Comparison of ENCODE assay signal across 18 cellular contexts in genomic region chr12:104896710-104897109, GRCh38.
A peak's percentile ranks its signal among the peaks of the same experiment; 100 is the strongest.
DNase-seq lines count a peak whose midpoint lies in the region; ATAC-seq, FAIRE-seq and TF ChIP-seq lines count a peak whose summit lies in the region.
"Had no signal": no experiment of that assay in that cellular context is flagged by ENCODE, and none has a peak within 500 bp of the region (broad histone marks: within the 10 kb centered on the region; RNA-seq: fewer than 3 reads in every experiment).

No MANE protein-coding gene starts in this region.

- H3K4me2 ChIP-seq in DOHH2 (ENCODE audit: low read length) (peak overlapping the region; percentile 62), OCI-LY7 (ENCODE audit: low read length) (peak overlapping the region; percentile 60), HepG2 (ENCODE audit: low read depth, low read length) (no peak overlapping the region)
- H3K4me2 ChIP-seq: BLaER1, KMS-11 had no signal

- no peaks in the 10 kb centered on the region for H4K20me1 ChIP-seq in DOHH2 (ENCODE audit: control insufficient read depth, insufficient read depth, low read depth, low read length)
- no peaks in the 10 kb centered on the region for H4K20me1 ChIP-seq in OCI-LY7 (ENCODE audit: insufficient read depth, low read length)
- H4K20me1 ChIP-seq in HepG2 (ENCODE audit: insufficient read depth, low read length) = no peaks in the 10 kb centered on the region
- H4K20me1 ChIP-seq: BLaER1 had no signal

- H3K79me2 ChIP-seq in DOHH2 (ENCODE audit: control insufficient read depth, low read length) = no peaks in the 10 kb centered on the region
- no peaks in the 10 kb centered on the region for H3K79me2 ChIP-seq in OCI-LY7 (ENCODE audit: insufficient read depth, low read depth, low read length)
- no peaks in the 10 kb centered on the region for H3K79me2 ChIP-seq in HepG2 (ENCODE audit: insufficient read depth, low read length)

- 63% methylated on average over 4 of the region's 4 CpGs for WGBS in HepG2 (ENCODE audit: low lambda C conversion rate)
- WGBS in pancreas, 2 donors = 29 to 49% methylated on average over 4 of the region's 4 CpGs
- 88 to 92% methylated on average over 4 of the region's 4 CpGs for WGBS in testis, 2 donors

- H2AFZ ChIP-seq in OCI-LY7 (ENCODE audit: low read length) = peak overlapping the region; percentile 42; the same call in 1 of the 2 replicates
- H2AFZ ChIP-seq in HepG2 (ENCODE audit: low read length) = no peak overlapping the region
- H2AFZ ChIP-seq: GM23248 had no signal

- peaks cover 6 to 7% of the 10 kb centered on the region in 2 donors for H3K36me3 Mint-ChIP-seq in activated naive CD4-positive, alpha-beta T cell treated with anti-CD3 and anti-CD28 coated beads, Interleukin-2, amount 50 U/mL, for 72 hours
- H3K36me3 Mint-ChIP-seq: CD8-positive, alpha-beta T cell had no signal

- CTCF ChIA-PET in OCI-LY7 (lab: Charles Lee; ENCODE audit: unreplicated experiment) = no interaction called here
- CTCF ChIA-PET in HepG2 (lab: Yijun Ruan, JAX; ENCODE audit: low intra/inter-chr PET ratio, low total read pairs) = no interaction called here

- no peak for FAIRE-seq in HepG2 (lab: Jason Lieb, UNC)
- no peak for FAIRE-seq in pancreas (lab: Jason Lieb, UNC)
- FAIRE-seq: GM19239 had no signal

- TF ChIP-seq POLR2A in HepG2 (IDR thresholded peaks at IDR 0.05; ENCODE audit: insufficient read depth in 1 of 2, low read depth in 2 of 2, low read length in 2 of 2) (no peak), testis (IDR thresholded peaks at IDR 0.05) (no peak)

- TF ChIP-seq CTCF in DOHH2 (IDR thresholded peaks at IDR 0.05; ENCODE audit: low read depth, low read length, poor library complexity, severe bottlenecking) (no peak), OCI-LY7 (conservative IDR thresholded peaks at IDR 0.05; ENCODE audit: low read length) (no peak), HepG2 (CRISPR knock-in tag; IDR thresholded peaks at IDR 0.05) (no peak), pancreas (IDR thresholded peaks at IDR 0.05) (no peak), testis (IDR thresholded peaks at IDR 0.05) (no peak)

- peak; percentile 25 for ATAC-seq in HepG2
- ATAC-seq in pancreas = peak; percentile 72 to 80 (median 74)
- ATAC-seq in activated naive CD4-positive, alpha-beta T cell treated with anti-CD3 and anti-CD28 coated beads, Interleukin-2, amount 50 U/mL, for 72 hours = no peak
- no peak for ATAC-seq in HG02798 (IDR thresholded peaks at IDR 0.05; ENCODE audit: poor library complexity, unreplicated experiment)
- no peak for ATAC-seq in HG03139 (IDR thresholded peaks at IDR 0.05; ENCODE audit: unreplicated experiment)
- ATAC-seq: CD8-positive, alpha-beta T cell had no signal

- no peaks in the 10 kb centered on the region for H3K27me3 ChIP-seq in DOHH2 (ENCODE audit: control insufficient read depth, low read length)
- H3K27me3 ChIP-seq in HepG2 (ENCODE audit: control insufficient read depth in 1 of 2, insufficient read depth in 2 of 2, low read length in 2 of 2) = no peaks in the 10 kb centered on the region
- no peaks in the 10 kb centered on the region for H3K27me3 ChIP-seq in pancreas
- no peaks in the 10 kb centered on the region for H3K27me3 ChIP-seq in testis
- H3K27me3 ChIP-seq: BLaER1 had no signal

- no peak overlapping the region for H3K27ac Mint-ChIP-seq in activated naive CD4-positive, alpha-beta T cell treated with anti-CD3 and anti-CD28 coated beads, Interleukin-2, amount 50 U/mL, for 72 hours
- H3K27ac Mint-ChIP-seq: CD8-positive, alpha-beta T cell had no signal

- H3K9me3 ChIP-seq in DOHH2 (ENCODE audit: control insufficient read depth, insufficient read depth, low read length) = no peaks in the 10 kb centered on the region
- peaks cover 4% of the 10 kb centered on the region; the same call in 1 of the 2 replicates for H3K9me3 ChIP-seq in OCI-LY7 (ENCODE audit: low read length)
- no peaks in the 10 kb centered on the region for H3K9me3 ChIP-seq in HepG2 (ENCODE audit: low read length)
- H3K9me3 ChIP-seq in pancreas = no peaks in the 10 kb centered on the region
- H3K9me3 ChIP-seq in testis = no peaks in the 10 kb centered on the region

- intact Hi-C loops in OCI-LY7 (cut with micrococcal nuclease; ENCODE audit: unreplicated experiment) (no loop called here), HepG2 (cut with micrococcal nuclease; ENCODE audit: unreplicated experiment) (loop anchor here (5.0 to 10.0 kb wide), 2 partner anchors 61 to 832 kb away; partner anchors contain the start of genes HCFC2 and SLC41A2), pancreas (cut with DNase I) (loop anchor here in 1 of 3 donors (10.0 kb wide), 1 partner anchor 48 kb away; no protein-coding TSS in a partner anchor), testis (cut with DNase I; ENCODE audit: low total_unique reads) (no loop called here)

- H3K4me1 ChIP-seq in DOHH2 (ENCODE audit: control insufficient read depth, low read length) (peaks cover 16% of the 10 kb centered on the region), OCI-LY7 (ENCODE audit: insufficient read depth, low read length, poor library complexity, severe bottlenecking) (peaks cover 17% of the 10 kb centered on the region), HepG2 (ENCODE audit: insufficient read depth, low read length) (peaks cover 20% of the 10 kb centered on the region), pancreas (peaks cover 13 to 35% (median 25%) of the 10 kb centered on the region in 3 donors), testis (no peaks in the 10 kb centered on the region)
- H3K4me1 ChIP-seq: BLaER1 had no signal

- H3K4me3 ChIP-seq in DOHH2 (ENCODE audit: low read length) (0 out of 2 replicates have a peak overlapping the region, but pooled peaks have one; percentile 28), OCI-LY7 (ENCODE audit: low read depth, low read length, poor library complexity, severe bottlenecking) (no peak overlapping the region), HepG2 (replicated peaks in 1 of 3; ENCODE audit: insufficient read depth in 1 of 3, low read depth in 2 of 3, low read length in 3 of 3) (no peak overlapping the region), pancreas (no peak overlapping the region), testis (no peak overlapping the region)
- H3K4me3 ChIP-seq: BLaER1, GM23248 had no signal

- DNase-seq in OCI-LY7 (ENCODE audit: low spot score) (peak; percentile 16), HepG2 (ENCODE audit: low spot score) (no peak), pancreas (peak in 1 of 6 donors; percentile 35), testis (no peak)
- DNase-seq in activated naive CD4-positive, alpha-beta T cell treated with anti-CD3 and anti-CD28 coated beads, Interleukin-2, amount 50 U/mL, for 72 hours (ENCODE audit: low spot score in 2 of 2) = no peak
- DNase-seq: Calu3; CD8-positive, alpha-beta T cell; DMS 273 treated with DMSO at 0.1 percent for 48 hours; DMS79; GF-D8; GM23248; HCEC 1CT had no signal

- no peak for TF ChIP-seq EP300 in HepG2 (IDR thresholded peaks at IDR 0.05; ENCODE audit: low read depth in 2 of 2, low read length in 2 of 2)
- no peak for TF ChIP-seq EP300 in HepG2 (CRISPR knock-in tag; IDR thresholded peaks at IDR 0.05; ENCODE audit: borderline replicate concordance)

- H3K9me3 Mint-ChIP-seq in activated naive CD4-positive, alpha-beta T cell treated with anti-CD3 and anti-CD28 coated beads, Interleukin-2, amount 50 U/mL, for 72 hours = peaks cover 0 to 4% of the 10 kb centered on the region in 2 donors

- no peak for TF ChIP-seq RAD21 in HepG2 (CRISPR knock-in tag; IDR thresholded peaks at IDR 0.05)

- no peaks in the 10 kb centered on the region for H3F3A ChIP-seq in DOHH2 (ENCODE audit: control insufficient read depth, insufficient read depth)

- POLR2A ChIA-PET in OCI-LY7 (lab: Charles Lee) (interaction anchor here (1.4 kb wide), 1 partner anchor 12 kb away, joined by 7 read pairs; no protein-coding TSS in a partner anchor), HepG2 (lab: Yijun Ruan, JAX) (no interaction called here)

- H3K9ac ChIP-seq in HepG2 (ENCODE audit: insufficient read depth, low read depth, low read length) = no peak overlapping the region
- H3K9ac ChIP-seq: BLaER1, GM23248, KMS-11 had no signal

- in situ Hi-C loops in HepG2 (cut with HindIII; ENCODE audit: extremely low pct_ligation_motif_present, low pct_unique_long_range_greater_than_20kb) = no loop called here

- H3K27ac ChIP-seq in DOHH2 (ENCODE audit: low read depth, low read length) (no peak overlapping the region), OCI-LY7 (ENCODE audit: low read depth, low read length, poor library complexity, severe bottlenecking) (no peak overlapping the region), HepG2 (ENCODE audit: extremely low read length, insufficient read depth, low read length) (peak overlapping the region; percentile 39), pancreas (peak overlapping the region in 3 of 4 donors; percentile 4 to 24 (median 15)), testis (no peak overlapping the region)
- H3K27ac ChIP-seq: BLaER1, GM23248, KMS-11 had no signal

- no peaks in the 10 kb centered on the region for H3K9me2 ChIP-seq in DOHH2 (replicated peaks; ENCODE audit: control insufficient read depth, low read length)
- no peaks in the 10 kb centered on the region for H3K9me2 ChIP-seq in OCI-LY7 (ENCODE audit: insufficient read depth, low read length)

- BruUV-seq in OCI-LY7 (replicated peaks; lab: Mats Ljungman, UMichigan) (no TSS peak), HepG2 (replicated peaks; lab: Mats Ljungman, UMichigan) (no TSS peak)

- H3K36me3 ChIP-seq in DOHH2 (ENCODE audit: control insufficient read depth, low read length) = no peaks in the 10 kb centered on the region
- H3K36me3 ChIP-seq in OCI-LY7 (ENCODE audit: insufficient read depth, low read length) = no peaks in the 10 kb centered on the region; the same call in 1 of the 2 replicates
- no peaks in the 10 kb centered on the region for H3K36me3 ChIP-seq in HepG2 (replicated peaks in 1 of 2; ENCODE audit: control insufficient read depth in 1 of 2, insufficient read depth in 2 of 2, low read length in 2 of 2)
- no peaks in the 10 kb centered on the region for H3K36me3 ChIP-seq in pancreas
- no peaks in the 10 kb centered on the region for H3K36me3 ChIP-seq in testis (ENCODE audit: low read depth, missing control alignments)
- H3K36me3 ChIP-seq: BLaER1 had no signal

TF ChIP-seq in HepG2, 621 proteins besides CTCF, POLR2A, EP300 and RAD21 (continues in another document):
- TF ChIP-seq ZNF724P (CRISPR knock-in tag; IDR thresholded peaks at IDR 0.05; ENCODE audit: borderline replicate concordance) = no peak
- no peak for TF ChIP-seq ZNF12 (CRISPR knock-in tag; IDR thresholded peaks at IDR 0.05)
- no peak for TF ChIP-seq ZNF576 (CRISPR knock-in tag; IDR thresholded peaks at IDR 0.05)
- TF ChIP-seq ZNF225 (CRISPR knock-in tag; IDR thresholded peaks at IDR 0.05) = no peak

Comparison
In these comparisons a context has a peak if more than half of its experiments do, and no peak if none do; other contexts are left out.
1. H3K27ac ChIP-seq: peak in HepG2 (single experiment) and pancreas (3 of 4); none in DOHH2 (single experiment), OCI-LY7 (single experiment) and testis (0 of 2).
2. ATAC-seq: peak in HepG2 (single experiment) and pancreas (4 of 4); none in activated naive CD4-positive, alpha-beta T cell treated with anti-CD3 and anti-CD28 coated beads, Interleukin-2, amount 50 U/mL, for 72 hours (0 of 2), HG02798 (single experiment) and HG03139 (single experiment).